22 cellular contexts compared by ENCODE assay signal in genomic region chr18:55856679-55857078, GRCh38.
"Had no signal": no experiment of that assay in that cellular context is flagged by ENCODE, and none has a peak within 500 bp of the region (broad histone marks: within the 10 kb centered on the region; RNA-seq: fewer than 3 reads in every experiment).

No MANE protein-coding gene starts in this region.

- H3K9me3 ChIP-seq: left lung, prostate gland, suprapubic skin, upper lobe of left lung had no signal

- H3K27me3 Mint-ChIP-seq: activated CD4-positive, alpha-beta T cell treated with anti-CD3 and anti-CD28 coated beads, Interleukin-2, amount 10 ng/mL, durations not matched to agents 24 days and 14 days; activated naive CD8-positive, alpha-beta T cell treated with anti-CD3 and anti-CD28 coated beads, Interleukin-2, amount 10 ng/mL, durations not matched to agents 7 days and 5 days; dendritic cell treated with granulocyte-macrophage colony-stimulating factor and Interleukin-4, amounts not matched to agents 40 ng/mL and 50 ng/mL, for 4 days had no signal

- H3K4me2 ChIP-seq: hepatocyte had no signal

- DNase-seq: activated B cell treated with CpG ODN at 0.5 μM for 24 hours; activated CD4-positive, alpha-beta T cell treated with anti-CD3 and anti-CD28 coated beads, Interleukin-2, amount 10 ng/mL, durations not matched to agents 24 days and 14 days; activated naive CD4-positive, alpha-beta T cell; activated naive CD8-positive, alpha-beta T cell treated with anti-CD3 and anti-CD28 coated beads, Interleukin-2, amount 10 ng/mL, durations not matched to agents 7 days and 5 days; activated T-cell treated with anti-CD3 and anti-CD28 coated beads for 4 hours; kidney; left lung; occipital lobe; right cardiac atrium; small intestine; stimulated activated CD4-positive, alpha-beta T cell treated with anti-CD3 and anti-CD28 coated beads, Interleukin-4, amount 100 ng/mL, for 4 hours; stimulated activated CD8-positive, alpha-beta memory T cell treated with anti-CD3 and anti-CD28 coated beads, Interleukin-4, amount 100 ng/mL, for 48 hours; stimulated activated naive CD8-positive, alpha-beta T cell treated with anti-CD3 and anti-CD28 coated beads, Interleukin-15, Interleukin-2, amounts not matched to agents 100 U/mL and 50 U/mL, for 24 hours; upper lobe of left lung had no signal

- H3K27ac ChIP-seq: left lung, prostate gland, suprapubic skin, upper lobe of left lung had no signal

- FAIRE-seq: kidney, small intestine, TTC549 had no signal

- H3K27ac Mint-ChIP-seq: activated B cell treated with CpG ODN at 0.5 μM for 24 hours; activated CD4-positive, alpha-beta T cell treated with anti-CD3 and anti-CD28 coated beads, Interleukin-2, amount 10 ng/mL, durations not matched to agents 24 days and 14 days; activated naive CD8-positive, alpha-beta T cell treated with anti-CD3 and anti-CD28 coated beads, Interleukin-2, amount 10 ng/mL, durations not matched to agents 7 days and 5 days; dendritic cell treated with granulocyte-macrophage colony-stimulating factor and Interleukin-4, amounts not matched to agents 40 ng/mL and 50 ng/mL, for 4 days; memory B cell; natural killer cell treated with Interleukin-12 subunit alpha and Interleukin-12 subunit beta and Interleukin-15 and Interleukin-18, amount 100 ng/mL, for 72 hours had no signal

- H3K27me3 ChIP-seq: brain microvascular endothelial cell, hepatocyte, left lung, suprapubic skin, upper lobe of left lung had no signal

- ATAC-seq: natural killer cell treated with Interleukin-12 subunit alpha and Interleukin-12 subunit beta and Interleukin-15 and Interleukin-18, amount 100 ng/mL, for 72 hours; right cardiac atrium; stimulated activated naive CD8-positive, alpha-beta T cell treated with anti-CD3 and anti-CD28 coated beads, Interleukin-15, Interleukin-2, amounts not matched to agents 100 U/mL and 50 U/mL, for 24 hours had no signal

- H3K4me3 Mint-ChIP-seq: activated B cell treated with CpG ODN at 0.5 μM for 24 hours; activated CD4-positive, alpha-beta T cell treated with anti-CD3 and anti-CD28 coated beads, Interleukin-2, amount 10 ng/mL, durations not matched to agents 24 days and 14 days; activated naive CD8-positive, alpha-beta T cell treated with anti-CD3 and anti-CD28 coated beads, Interleukin-2, amount 10 ng/mL, durations not matched to agents 7 days and 5 days; dendritic cell treated with granulocyte-macrophage colony-stimulating factor and Interleukin-4, amounts not matched to agents 40 ng/mL and 50 ng/mL, for 4 days; memory B cell; natural killer cell treated with Interleukin-12 subunit alpha and Interleukin-12 subunit beta and Interleukin-15 and Interleukin-18, amount 100 ng/mL, for 72 hours had no signal

- H3K4me3 ChIP-seq: hepatocyte, left lung, prostate gland, suprapubic skin, upper lobe of left lung had no signal

- H3K36me3 ChIP-seq: brain microvascular endothelial cell, left lung, prostate gland, suprapubic skin, upper lobe of left lung had no signal

- H3K36me3 Mint-ChIP-seq: activated naive CD8-positive, alpha-beta T cell treated with anti-CD3 and anti-CD28 coated beads, Interleukin-2, amount 10 ng/mL, durations not matched to agents 7 days and 5 days; memory B cell; natural killer cell treated with Interleukin-12 subunit alpha and Interleukin-12 subunit beta and Interleukin-15 and Interleukin-18, amount 100 ng/mL, for 72 hours had no signal

- H3K9me3 Mint-ChIP-seq: activated B cell treated with CpG ODN at 0.5 μM for 24 hours; activated CD4-positive, alpha-beta T cell treated with anti-CD3 and anti-CD28 coated beads, Interleukin-2, amount 10 ng/mL, durations not matched to agents 24 days and 14 days; activated naive CD8-positive, alpha-beta T cell treated with anti-CD3 and anti-CD28 coated beads, Interleukin-2, amount 10 ng/mL, durations not matched to agents 7 days and 5 days; dendritic cell treated with granulocyte-macrophage colony-stimulating factor and Interleukin-4, amounts not matched to agents 40 ng/mL and 50 ng/mL, for 4 days; memory B cell had no signal

- H3K79me2 ChIP-seq: hepatocyte had no signal

- H3K4me1 Mint-ChIP-seq: activated B cell treated with CpG ODN at 0.5 μM for 24 hours; activated CD4-positive, alpha-beta T cell treated with anti-CD3 and anti-CD28 coated beads, Interleukin-2, amount 10 ng/mL, durations not matched to agents 24 days and 14 days; activated naive CD8-positive, alpha-beta T cell treated with anti-CD3 and anti-CD28 coated beads, Interleukin-2, amount 10 ng/mL, durations not matched to agents 7 days and 5 days had no signal

- H2AFZ ChIP-seq: hepatocyte had no signal

- H3K4me1 ChIP-seq: left lung, prostate gland, upper lobe of left lung had no signal
